In genomic region chr14:35807131-35807961, GRCh38 we compare ENCODE assay signal across 1 cellular context.
A peak's percentile ranks its signal among the peaks of the same experiment; 100 is the strongest.
TF ChIP-seq lines count a peak whose summit lies in the region.

No MANE protein-coding gene starts in this region.

TF ChIP-seq in HepG2, 621 proteins besides CTCF, POLR2A, EP300 and RAD21 (continued from another document and continues in another):
- TF ChIP-seq ZNF224 (CRISPR knock-in tag; IDR thresholded peaks at IDR 0.05) (no peak), ZNF678 (CRISPR knock-in tag; IDR thresholded peaks at IDR 0.05) (no peak), ZNF253 (CRISPR knock-in tag; IDR thresholded peaks at IDR 0.05; ENCODE audit: borderline replicate concordance) (no peak), ZNF232 (CRISPR knock-in tag; IDR thresholded peaks at IDR 0.05; ENCODE audit: borderline replicate concordance) (no peak), ZNF773 (CRISPR knock-in tag; IDR thresholded peaks at IDR 0.05; ENCODE audit: borderline replicate concordance) (no peak), ARID4A (CRISPR knock-in tag; IDR thresholded peaks at IDR 0.05; ENCODE audit: borderline replicate concordance) (peak; percentile 36; the same call in 1 of the 2 replicates), MEF2D (CRISPR knock-in tag; IDR thresholded peaks at IDR 0.05) (no peak; the same call in 1 of the 2 replicates), AKAP8 (CRISPR knock-in tag; IDR thresholded peaks at IDR 0.05) (no peak), ATF2 (CRISPR knock-in tag; IDR thresholded peaks at IDR 0.05) (peak; percentile 71; the same call in 1 of the 2 replicates), EED (CRISPR knock-in tag; IDR thresholded peaks at IDR 0.05) (no peak), MEIS1 (CRISPR knock-in tag; IDR thresholded peaks at IDR 0.05; ENCODE audit: borderline replicate concordance) (no peak), NR2F2 (IDR thresholded peaks at IDR 0.05; ENCODE audit: borderline replicate concordance, low read depth) (peak; percentile 78), ZBTB44 (CRISPR knock-in tag; IDR thresholded peaks at IDR 0.05) (no peak), EHMT2 (IDR thresholded peaks at IDR 0.05; ENCODE audit: borderline replicate concordance, low read depth, low read length) (no peak), ZNF740 (CRISPR knock-in tag; IDR thresholded peaks at IDR 0.05) (no peak), JUNB (CRISPR knock-in tag; IDR thresholded peaks at IDR 0.05; ENCODE audit: borderline replicate concordance) (no peak; the same call in 1 of the 2 replicates), ZNF260 (CRISPR knock-in tag; IDR thresholded peaks at IDR 0.05; ENCODE audit: borderline replicate concordance, low read depth) (no peak), ZNF644 (CRISPR knock-in tag; IDR thresholded peaks at IDR 0.05; ENCODE audit: low read depth) (no peak; the same call in 1 of the 2 replicates), NCOA5 (CRISPR knock-in tag; IDR thresholded peaks at IDR 0.05) (no peak), CSRNP1 (CRISPR knock-in tag; IDR thresholded peaks at IDR 0.05) (no peak), SNAI1 (CRISPR knock-in tag; IDR thresholded peaks at IDR 0.05; ENCODE audit: borderline replicate concordance) (no peak; the same call in 1 of the 2 replicates), ZNF281 (CRISPR knock-in tag; IDR thresholded peaks at IDR 0.05; ENCODE audit: borderline replicate concordance) (peak; percentile 54; the same call in 1 of the 2 replicates), ATF7-NPFF (CRISPR knock-in tag; IDR thresholded peaks at IDR 0.05; ENCODE audit: low read depth) (no peak), CBX1 (IDR thresholded peaks at IDR 0.05; ENCODE audit: low read depth) (no peak), ISL2 (CRISPR knock-in tag; IDR thresholded peaks at IDR 0.05) (peak; percentile 95), ZNF713 (CRISPR knock-in tag; IDR thresholded peaks at IDR 0.05) (0 out of 2 replicates have a peak, but pooled peaks have one; percentile 67), SETDB1 (CRISPR knock-in tag; IDR thresholded peaks at IDR 0.05; ENCODE audit: borderline replicate concordance) (no peak), SATB2 (CRISPR knock-in tag; IDR thresholded peaks at IDR 0.05) (no peak), FUBP1 (CRISPR knock-in tag; IDR thresholded peaks at IDR 0.05; ENCODE audit: borderline replicate concordance) (no peak), GMEB1 (CRISPR knock-in tag; IDR thresholded peaks at IDR 0.05; ENCODE audit: borderline replicate concordance) (no peak), TFDP2 (CRISPR knock-in tag; IDR thresholded peaks at IDR 0.05) (no peak), ZNF530 (CRISPR knock-in tag; IDR thresholded peaks at IDR 0.05; ENCODE audit: low read depth) (no peak), THRA (CRISPR knock-in tag; IDR thresholded peaks at IDR 0.05; ENCODE audit: borderline replicate concordance) (peak; percentile 85; the same call in 1 of the 2 replicates), CEBPB (IDR thresholded peaks at IDR 0.05; ENCODE audit: borderline replicate concordance, low read depth, low read length) (peak; percentile 85; the same call in 1 of the 2 replicates), ZNF280B (CRISPR knock-in tag; IDR thresholded peaks at IDR 0.05; ENCODE audit: borderline replicate concordance) (no peak), THAP8 (CRISPR knock-in tag; IDR thresholded peaks at IDR 0.05; ENCODE audit: borderline replicate concordance) (no peak)
